Comparison of ENCODE assay signal across 12 cellular contexts in genomic region chr16:17346774-17347569, GRCh38.
A peak's percentile ranks its signal among the peaks of the same experiment; 100 is the strongest.
DNase-seq lines count a peak whose midpoint lies in the region; ATAC-seq and TF ChIP-seq lines count a peak whose summit lies in the region.
"Had no signal": no experiment of that assay in that cellular context is flagged by ENCODE, and none has a peak within 500 bp of the region (broad histone marks: within the 10 kb centered on the region; RNA-seq: fewer than 3 reads in every experiment).

No MANE protein-coding gene starts in this region.

- TF ChIP-seq CTCF in uterus (IDR thresholded peaks at IDR 0.05) (no peak), ascending aorta (IDR thresholded peaks at IDR 0.05) (no peak)

- no peak for TF ChIP-seq POLR2A in uterus (IDR thresholded peaks at IDR 0.05)

- H3K4me3 Mint-ChIP-seq in activated T-cell treated with anti-CD3 and anti-CD28 coated beads, Interleukin-2, amount 50 U/mL, for 24 hours = peak overlapping the region; percentile 59
- peak overlapping the region; percentile 12 for H3K4me3 Mint-ChIP-seq in memory B cell

- H3K9me3 ChIP-seq in uterus = no peaks in the 10 kb centered on the region
- no peaks in the 10 kb centered on the region for H3K9me3 ChIP-seq in ascending aorta

- peaks cover 0 to 3% of the 10 kb centered on the region in 2 donors for H3K4me1 ChIP-seq in uterus
- H3K4me1 ChIP-seq in ascending aorta = peaks cover 6 to 21% of the 10 kb centered on the region in 2 donors

- H3K36me3 ChIP-seq in uterus = no peaks in the 10 kb centered on the region
- no peaks in the 10 kb centered on the region for H3K36me3 ChIP-seq in ascending aorta

- ATAC-seq in memory B cell (ENCODE audit: low read depth) = peak; percentile 23

- no peaks in the 10 kb centered on the region for H3K9me3 Mint-ChIP-seq in activated T-cell treated with anti-CD3 and anti-CD28 coated beads, Interleukin-2, amount 50 U/mL, for 24 hours
- no peaks in the 10 kb centered on the region for H3K9me3 Mint-ChIP-seq in memory B cell

- peak overlapping the region; percentile 97 for H3K27ac Mint-ChIP-seq in activated T-cell treated with anti-CD3 and anti-CD28 coated beads, Interleukin-2, amount 50 U/mL, for 24 hours
- peak overlapping the region; percentile 55 for H3K27ac Mint-ChIP-seq in memory B cell

- intact Hi-C loops in uterus (cut with DNase I; ENCODE audit: low total_unique reads) = no loop called here
- intact Hi-C loops in ascending aorta (cut with DNase I) = no loop called here

- H3K27ac ChIP-seq in uterus (peak overlapping the region; percentile 38 to 56), ascending aorta (peak overlapping the region in 1 of 2 donors; percentile 60)
- H3K27ac ChIP-seq: C4-2B, VCaP had no signal

- H3K36me3 Mint-ChIP-seq in activated T-cell treated with anti-CD3 and anti-CD28 coated beads, Interleukin-2, amount 50 U/mL, for 24 hours (ENCODE audit: low read depth) = peaks cover 3% of the 10 kb centered on the region
- H3K36me3 Mint-ChIP-seq in memory B cell = peaks cover 6% of the 10 kb centered on the region

- H3K4me1 Mint-ChIP-seq in activated T-cell treated with anti-CD3 and anti-CD28 coated beads, Interleukin-2, amount 50 U/mL, for 24 hours (ENCODE audit: low read depth) = peaks cover 71% of the 10 kb centered on the region
- H3K4me1 Mint-ChIP-seq in memory B cell = peaks cover 40% of the 10 kb centered on the region

- no peaks in the 10 kb centered on the region for H3K27me3 Mint-ChIP-seq in activated T-cell treated with anti-CD3 and anti-CD28 coated beads, Interleukin-2, amount 50 U/mL, for 24 hours
- no peaks in the 10 kb centered on the region for H3K27me3 Mint-ChIP-seq in memory B cell

- no peaks in the 10 kb centered on the region for H3K27me3 ChIP-seq in uterus
- H3K27me3 ChIP-seq in ascending aorta = no peaks in the 10 kb centered on the region

- H3K4me3 ChIP-seq in uterus (no peak overlapping the region), ascending aorta (no peak overlapping the region)

- DNase-seq in stimulated activated CD4-positive, alpha-beta T cell treated with anti-CD3 and anti-CD28 coated beads, Interleukin-12 subunit alpha, Interleukin-12 subunit beta, amount 100 ng/mL, for 4 hours = peak; percentile 11
- no peak for DNase-seq in stimulated activated CD4-positive, alpha-beta T cell treated with anti-CD3 and anti-CD28 coated beads, Interleukin-1b, Interleukin-23, amount 100 ng/mL, for 48 hours
- peak; percentile 65 for DNase-seq in activated T-cell treated with anti-CD3 and anti-CD28 coated beads, Interleukin-2, amount 50 U/mL, for 24 hours
- DNase-seq in memory B cell (ENCODE audit: low spot score in 2 of 2) (no peak), uterus (no peak), NCI-H2227 treated with DMSO at 0.1 percent for 48 hours (lab: John Stamatoyannopoulos, UW) (no peak), ascending aorta (ENCODE audit: low spot score in 2 of 2) (no peak), NCI-H1436 treated with DMSO at 0.1 percent for 48 hours (lab: John Stamatoyannopoulos, UW) (no peak)
- DNase-seq: central memory CD4-positive, alpha-beta T cell; NCI-H446 had no signal

Comparison
In these comparisons a context has a peak if more than half of its experiments do, and no peak if none do; other contexts are left out.
1. DNase-seq: peak in stimulated activated CD4-positive, alpha-beta T cell treated with anti-CD3 and anti-CD28 coated beads, Interleukin-12 subunit alpha, Interleukin-12 subunit beta, amount 100 ng/mL, for 4 hours (single experiment) and activated T-cell treated with anti-CD3 and anti-CD28 coated beads, Interleukin-2, amount 50 U/mL, for 24 hours (single experiment); none in stimulated activated CD4-positive, alpha-beta T cell treated with anti-CD3 and anti-CD28 coated beads, Interleukin-1b, Interleukin-23, amount 100 ng/mL, for 48 hours (single experiment), memory B cell (0 of 2), uterus (0 of 2), NCI-H2227 treated with DMSO at 0.1 percent for 48 hours (single experiment), ascending aorta (0 of 2) and NCI-H1436 treated with DMSO at 0.1 percent for 48 hours (single experiment).